8 cellular contexts compared by ENCODE assay signal in the genomic region with DNA sequence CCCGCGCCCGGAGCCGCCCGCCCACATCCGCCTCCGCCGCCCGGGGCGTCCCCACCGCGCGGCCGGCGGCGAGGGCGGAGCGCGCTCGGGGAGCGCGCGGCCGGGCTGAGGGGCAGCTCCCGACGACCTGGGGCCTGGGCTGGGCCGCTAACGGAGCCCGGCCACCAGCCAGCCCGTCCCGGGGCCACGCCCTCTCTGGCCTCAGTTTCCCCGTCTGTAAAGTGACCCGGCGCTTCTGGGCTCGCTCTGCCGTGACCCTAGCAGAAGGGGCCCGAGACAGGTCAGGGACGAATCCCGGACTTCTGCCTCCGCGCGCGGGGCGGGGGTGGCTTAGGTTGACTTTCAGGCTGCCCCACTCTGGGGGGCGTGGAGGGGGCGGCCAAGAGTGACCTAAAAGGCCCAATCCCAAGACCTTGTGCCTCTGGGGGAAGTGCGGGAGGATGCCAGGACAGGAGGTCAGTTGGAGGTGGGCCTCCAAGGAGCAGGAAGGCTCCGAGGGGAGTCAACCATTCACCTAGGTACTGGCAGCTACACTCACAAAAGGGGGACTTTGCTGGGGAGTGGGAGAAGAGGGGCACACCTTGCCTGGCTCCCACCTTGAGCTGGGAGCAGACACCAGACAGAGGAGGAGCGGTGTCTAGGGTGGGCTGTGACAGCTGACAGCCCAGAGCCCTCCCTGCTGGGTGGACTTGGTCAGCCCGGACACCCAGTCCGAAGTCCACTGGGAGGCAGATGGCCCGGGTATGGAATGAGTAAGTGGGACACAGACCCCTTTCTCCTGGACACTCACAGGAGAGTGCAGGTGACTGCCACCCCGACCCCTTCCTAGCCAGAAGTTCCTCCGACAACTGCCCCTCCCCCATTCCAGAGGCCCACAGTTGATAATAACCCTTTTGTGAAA. TPM values are rescaled to one million over a fixed set of nuclear protein-coding genes. Genes with fewer than 3 reads are reported as not detected.
DNase-seq lines count a peak whose midpoint lies in the region; ATAC-seq, FAIRE-seq and TF ChIP-seq lines count a peak whose summit lies in the region.

No MANE protein-coding gene starts in this region.

- peak; percentile 25; the same call in 1 of the 2 replicates for TF ChIP-seq POLR2A in H54 (IDR thresholded peaks at IDR 0.05; ENCODE audit: low read depth, low read length)
- TF ChIP-seq POLR2A in gastrocnemius medialis (IDR thresholded peaks at IDR 0.05), result peak; percentile 86 to 88

- H3K4me3 Mint-ChIP-seq in Caco-2 (ENCODE audit: unreplicated experiment), result peak overlapping the region; percentile 71
- H3K4me3 Mint-ChIP-seq in activated naive CD8-positive, alpha-beta T cell treated with anti-CD3 and anti-CD28 coated beads, Interleukin-2, amount 50 U/mL, for 24 hours, result peak overlapping the region; percentile 68

- H3K27ac ChIP-seq in left ventricle myocardium inferior (replicated peaks) (peak overlapping the region; percentile 99), gastrocnemius medialis (peak overlapping the region; percentile 82 to 90 (median 86))

- POLR2A ChIA-PET in Caco-2 (lab: Charles Lee), result interaction anchor here (0.6 kb wide), 1 partner anchor 30 kb away, joined by 4 read pairs; no protein-coding TSS in a partner anchor

- H3K4me1 Mint-ChIP-seq in Caco-2 (ENCODE audit: low read depth, unreplicated experiment), result no peaks in the 10 kb centered on the region
- H3K4me1 Mint-ChIP-seq in activated naive CD8-positive, alpha-beta T cell treated with anti-CD3 and anti-CD28 coated beads, Interleukin-2, amount 50 U/mL, for 24 hours, result peaks cover 27% of the 10 kb centered on the region

- H3K4me1 ChIP-seq in Caco-2 (peaks cover 42% of the 10 kb centered on the region), left ventricle myocardium inferior (peaks cover 88% of the 10 kb centered on the region), gastrocnemius medialis (peaks cover 38 to 40% of the 10 kb centered on the region in 2 donors)

- H3K36me3 Mint-ChIP-seq in Caco-2 (ENCODE audit: insufficient read depth, unreplicated experiment), result peaks cover 7% of the 10 kb centered on the region
- H3K36me3 Mint-ChIP-seq in activated naive CD8-positive, alpha-beta T cell treated with anti-CD3 and anti-CD28 coated beads, Interleukin-2, amount 50 U/mL, for 24 hours (ENCODE audit: low read depth), result peaks cover under 1% of the 10 kb centered on the region

- intact Hi-C loops in Caco-2 (cut with micrococcal nuclease; ENCODE audit: unreplicated experiment) (no loop called here), left ventricle myocardium inferior (cut with micrococcal nuclease) (no loop called here), gastrocnemius medialis (cut with DNase I; ENCODE audit: low total_unique reads) (loop anchor here (5.0 kb wide), 2 partner anchors 71 to 191 kb away; partner anchors contain the start of genes CEP170B and CLBA1)

- H3K9me3 ChIP-seq in Caco-2, result no peaks in the 10 kb centered on the region
- no peaks in the 10 kb centered on the region for H3K9me3 ChIP-seq in left ventricle myocardium inferior (replicated peaks)
- H3K9me3 ChIP-seq in gastrocnemius medialis, result no peaks in the 10 kb centered on the region

- in situ Hi-C loops in gastrocnemius medialis (cut with MboI; ENCODE audit: low sequenced_read_pairs in 4 of 4), result no loop called here

- no peaks in the 10 kb centered on the region for H3K27me3 Mint-ChIP-seq in Caco-2 (ENCODE audit: insufficient read depth, unreplicated experiment)
- peaks cover 7% of the 10 kb centered on the region for H3K27me3 Mint-ChIP-seq in activated naive CD8-positive, alpha-beta T cell treated with anti-CD3 and anti-CD28 coated beads, Interleukin-2, amount 50 U/mL, for 24 hours

- no TSS peak for BruUV-seq in Caco-2 (replicated peaks; lab: Mats Ljungman, UMichigan)

- no peak for TF ChIP-seq CTCF in Caco-2 (IDR thresholded peaks at IDR 0.05; ENCODE audit: insufficient read depth in 1 of 2, low read depth in 1 of 2, low read length in 1 of 2, severe bottlenecking in 1 of 2, unreplicated experiment in 1 of 2)
- TF ChIP-seq CTCF in left ventricle myocardium inferior (IDR thresholded peaks at IDR 0.05; ENCODE audit: borderline replicate concordance), result no peak
- no peak for TF ChIP-seq CTCF in gastrocnemius medialis (IDR thresholded peaks at IDR 0.05 in 4 of 5, conservative IDR thresholded peaks at IDR 0.05 in 1 of 5)

- CTCF ChIA-PET in Caco-2 (lab: Charles Lee), result interaction anchor here (0.9 kb wide), 1 partner anchor 27 kb away, joined by 3 read pairs; no protein-coding TSS in a partner anchor

- H3K36me3 ChIP-seq in Caco-2 (ENCODE audit: control insufficient read depth, insufficient read depth, low read length) (no peaks in the 10 kb centered on the region), left ventricle myocardium inferior (peaks cover 13% of the 10 kb centered on the region), gastrocnemius medialis (peaks cover 0 to 6% of the 10 kb centered on the region in 2 donors)

- no peaks in the 10 kb centered on the region for H3K9me3 Mint-ChIP-seq in Caco-2 (ENCODE audit: unreplicated experiment)
- no peaks in the 10 kb centered on the region for H3K9me3 Mint-ChIP-seq in activated naive CD8-positive, alpha-beta T cell treated with anti-CD3 and anti-CD28 coated beads, Interleukin-2, amount 50 U/mL, for 24 hours

- ATAC-seq in activated naive CD8-positive, alpha-beta T cell treated with anti-CD3 and anti-CD28 coated beads, Interleukin-2, amount 50 U/mL, for 24 hours, result no peak
- ATAC-seq in gastrocnemius medialis (peak in 1 of 2 donors; percentile 64), GM18907 (IDR thresholded peaks at IDR 0.05; ENCODE audit: unreplicated experiment) (no peak)

- H3K4me3 ChIP-seq in Caco-2 (ENCODE audit: low read depth, low read length) (peak overlapping the region; percentile 52), left ventricle myocardium inferior (peak overlapping the region; percentile 69), gastrocnemius medialis (peak overlapping the region; percentile 58 to 66 (median 66))

- peak overlapping the region; percentile 79 for H3K27ac Mint-ChIP-seq in Caco-2 (ENCODE audit: unreplicated experiment)
- peak overlapping the region; percentile 59 for H3K27ac Mint-ChIP-seq in activated naive CD8-positive, alpha-beta T cell treated with anti-CD3 and anti-CD28 coated beads, Interleukin-2, amount 50 U/mL, for 24 hours

- H3K27me3 ChIP-seq in Caco-2 (replicated peaks; ENCODE audit: control insufficient read depth, insufficient read depth, low read length) (no peaks in the 10 kb centered on the region), left ventricle myocardium inferior (ENCODE audit: low read depth) (no peaks in the 10 kb centered on the region), gastrocnemius medialis (no peaks in the 10 kb centered on the region)

- FAIRE-seq in H54 (lab: Jason Lieb, UNC), result no peak

- DNase-seq in Caco-2, result peak in 1 of 2 experiments; percentile 67
- peak; percentile 85 for DNase-seq in H54 (ENCODE audit: insufficient read length, low spot score)
- peak; percentile 57 for DNase-seq in RPMI8226
- DNase-seq in activated naive CD8-positive, alpha-beta T cell treated with anti-CD3 and anti-CD28 coated beads, Interleukin-2, amount 50 U/mL, for 24 hours, result peak; percentile 68
- peak; percentile 75 for DNase-seq in left ventricle myocardium inferior
- DNase-seq in gastrocnemius medialis, result no peak
- no peak for DNase-seq in T1000 (lab: John Stamatoyannopoulos, UW)

RNA-seq across cellular contexts. Expression of gene AKT1, which starts 0.5 kb away (rescaled TPM):
- 110 and 111 TPM in 2 replicates for total RNA-seq in Caco-2 (2022)
- total RNA-seq in left ventricle myocardium inferior, result 144 TPM
- total RNA-seq in gastrocnemius medialis, result 10 to 100 TPM; 44.4 to 70.4 (median 57.0) TPM

RNA-seq across cellular contexts. Expression of gene ZBTB42, which starts 4.9 kb away (rescaled TPM):
- total RNA-seq in Caco-2 (2022), result 9.1 and 9.7 TPM in 2 replicates
- total RNA-seq in left ventricle myocardium inferior, result 5.7 TPM
- total RNA-seq in gastrocnemius medialis, result 10 to 100 TPM in 3 of 4 donors, 1 to 10 TPM in 1; 2.4 to 20.8 (median 12.5) TPM

RNA-seq across cellular contexts. Expression of gene SIVA1, which starts 43.1 kb away (rescaled TPM):
- total RNA-seq in Caco-2 (2022) (99.3 and 105 TPM in 2 replicates), left ventricle myocardium inferior (55.6 TPM), gastrocnemius medialis (100 to 1,000 TPM; 228 to 357 (median 264) TPM)

Comparison
In these comparisons a context has a peak if more than half of its experiments do, and no peak if none do; other contexts are left out.
1. DNase-seq: peak in H54 (single experiment), RPMI8226 (single experiment), activated naive CD8-positive, alpha-beta T cell treated with anti-CD3 and anti-CD28 coated beads, Interleukin-2, amount 50 U/mL, for 24 hours (single experiment) and left ventricle myocardium inferior (single experiment); none in gastrocnemius medialis (0 of 2) and T1000 (single experiment).
2. Peak in every context shown above with its lines, with median percentiles within 50 percentile points of each other: H3K4me3 ChIP-seq.